23 cellular contexts compared by ENCODE assay signal in the genomic region with DNA sequence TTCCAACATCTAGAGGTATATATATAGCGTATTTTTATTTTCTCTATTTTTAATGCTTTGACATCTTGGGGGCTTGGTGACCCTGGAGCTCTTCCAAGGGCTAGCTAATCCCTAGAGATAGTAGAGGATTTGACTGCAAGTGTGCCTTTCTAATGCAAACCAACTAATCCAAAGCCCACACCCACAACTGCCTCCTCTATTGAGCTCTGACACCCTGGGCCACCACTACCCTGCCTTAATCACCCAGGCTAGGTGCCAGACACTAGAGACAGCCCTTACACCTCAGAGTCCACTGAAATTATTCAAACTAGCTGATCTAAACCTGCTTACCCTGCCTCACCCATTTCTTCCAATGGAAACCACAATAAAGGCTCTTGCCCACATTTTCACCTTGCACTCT.
DNase-seq lines count a peak whose midpoint lies in the region; ATAC-seq, FAIRE-seq and TF ChIP-seq lines count a peak whose summit lies in the region.
"Had no signal": no experiment of that assay in that cellular context is flagged by ENCODE, and none has a peak within 500 bp of the region (broad histone marks: within the 10 kb centered on the region; RNA-seq: fewer than 3 reads in every experiment).

No MANE protein-coding gene starts in this region.

- CTCF ChIA-PET in naive thymus-derived CD4-positive, alpha-beta T cell (lab: Charles Lee) = no interaction called here

- H3K9me3 Mint-ChIP-seq in astrocyte (ENCODE audit: unreplicated experiment) = peaks cover 3% of the 10 kb centered on the region
- H3K9me3 Mint-ChIP-seq in stimulated activated memory B cell treated with anti-CD40 and anti-IgM and Interleukin-4, amounts not matched to agents 10 μg/mL and 1 μg/mL and 100 μg/mL, for 72 hours = peaks cover 2% of the 10 kb centered on the region
- H3K9me3 Mint-ChIP-seq in naive thymus-derived CD4-positive, alpha-beta T cell = peaks cover 0 to 18% (median 5%) of the 10 kb centered on the region in 11 donors

- H3K4me3 ChIP-seq in astrocyte (ENCODE audit: insufficient read depth, low read depth, low read length) = no peak overlapping the region
- no peak overlapping the region for H3K4me3 ChIP-seq in naive thymus-derived CD4-positive, alpha-beta T cell (ENCODE audit: low read length)
- H3K4me3 ChIP-seq: A549, GM23338 had no signal

- H3K27ac Mint-ChIP-seq in astrocyte (ENCODE audit: unreplicated experiment) = no peak overlapping the region
- H3K27ac Mint-ChIP-seq in stimulated activated memory B cell treated with anti-CD40 and anti-IgM and Interleukin-4, amounts not matched to agents 10 μg/mL and 1 μg/mL and 100 μg/mL, for 72 hours = peak overlapping the region; percentile 32
- no peak overlapping the region for H3K27ac Mint-ChIP-seq in naive thymus-derived CD4-positive, alpha-beta T cell
- H3K27ac Mint-ChIP-seq: CD4-positive, alpha-beta T cell; GM23338; IgD-negative memory B cell had no signal

- H3K27me3 ChIP-seq in astrocyte (ENCODE audit: insufficient read depth, low read length) = no peaks in the 10 kb centered on the region
- H3K27me3 ChIP-seq in naive thymus-derived CD4-positive, alpha-beta T cell (ENCODE audit: control insufficient read depth in 2 of 2, insufficient read depth in 2 of 2, low read length in 2 of 2) = no peaks in the 10 kb centered on the region

- H4K20me1 ChIP-seq in astrocyte (ENCODE audit: insufficient read depth, low read length) = no peaks in the 10 kb centered on the region

- no peaks in the 10 kb centered on the region for H3K36me3 Mint-ChIP-seq in astrocyte (ENCODE audit: low read depth, unreplicated experiment)
- peaks cover 6% of the 10 kb centered on the region for H3K36me3 Mint-ChIP-seq in stimulated activated memory B cell treated with anti-CD40 and anti-IgM and Interleukin-4, amounts not matched to agents 10 μg/mL and 1 μg/mL and 100 μg/mL, for 72 hours
- H3K36me3 Mint-ChIP-seq in naive thymus-derived CD4-positive, alpha-beta T cell = peaks cover 0 to 13% (median 0%) of the 10 kb centered on the region in 5 donors

- DNase-seq in NCI-H524 (lab: John Stamatoyannopoulos, UW) (peak; percentile 42 to 48), NCI-H524 treated with DMSO at 0.1 percent for 48 hours (lab: John Stamatoyannopoulos, UW) (no peak), astrocyte (ENCODE audit: low read depth) (no peak), myocyte (ENCODE audit: low read depth) (peak; percentile 26), midbrain (lab: John Stamatoyannopoulos, UW) (no peak), amniotic stem cell (lab: John Stamatoyannopoulos, UW) (no peak)
- no peak for DNase-seq in naive thymus-derived CD4-positive, alpha-beta T cell
- DNase-seq: AML-193; Caco-2; CD4-positive, alpha-beta T cell; DMS153; DMS79; GDM1 had no signal

- no peak overlapping the region for H3K27ac ChIP-seq in astrocyte (ENCODE audit: low read depth, low read length)
- H3K27ac ChIP-seq in naive thymus-derived CD4-positive, alpha-beta T cell (ENCODE audit: low read depth, low read length) = no peak overlapping the region
- H3K27ac ChIP-seq: 22Rv1, C4-2B had no signal

- no peak for ATAC-seq in stimulated activated memory B cell treated with anti-CD40 and anti-IgM and Interleukin-4, amounts not matched to agents 10 μg/mL and 1 μg/mL and 100 μg/mL, for 72 hours
- ATAC-seq in naive thymus-derived CD4-positive, alpha-beta T cell = no peak
- ATAC-seq: A549, GM23338, HepG2 had no signal

- intact Hi-C loops in naive thymus-derived CD4-positive, alpha-beta T cell (cut with micrococcal nuclease) = loop anchor here in 1 of 2 donors (10.0 kb wide), 1 partner anchor 55 kb away; no protein-coding TSS in a partner anchor

- no peak for TF ChIP-seq CTCF in astrocyte (IDR thresholded peaks at IDR 0.05; ENCODE audit: insufficient read depth, low read depth, low read length)

- H2AFZ ChIP-seq in astrocyte (ENCODE audit: low read depth, low read length) = no peak overlapping the region
- H2AFZ ChIP-seq: GM23338 had no signal

- no peak for FAIRE-seq in astrocyte (lab: Jason Lieb, UNC)
- FAIRE-seq: A549, GM12892, GM18507, H54, HepG2 had no signal

- POLR2A ChIA-PET in naive thymus-derived CD4-positive, alpha-beta T cell (lab: Charles Lee) = no interaction called here

- no peaks in the 10 kb centered on the region for H3K36me3 ChIP-seq in astrocyte (ENCODE audit: insufficient read depth, low read length)
- no peaks in the 10 kb centered on the region for H3K36me3 ChIP-seq in naive thymus-derived CD4-positive, alpha-beta T cell (ENCODE audit: control insufficient read depth in 2 of 3, insufficient read depth in 3 of 3, low read length in 3 of 3)

- H3K4me2 ChIP-seq in astrocyte (ENCODE audit: low read length) = no peak overlapping the region
- H3K4me2 ChIP-seq: A549, GM23338 had no signal

- H3K79me2 ChIP-seq in astrocyte (ENCODE audit: insufficient read depth, low read length) = no peaks in the 10 kb centered on the region

- H3K9me3 ChIP-seq in astrocyte (ENCODE audit: insufficient read depth, low read depth, low read length) = no peaks in the 10 kb centered on the region
- H3K9me3 ChIP-seq in naive thymus-derived CD4-positive, alpha-beta T cell (ENCODE audit: control insufficient read depth in 2 of 3, low read length in 3 of 3) = no peaks in the 10 kb centered on the region
- H3K9me3 ChIP-seq: Caco-2 had no signal

- H3K4me1 ChIP-seq in astrocyte (ENCODE audit: insufficient read depth, low read length) = peaks cover 6% of the 10 kb centered on the region
- no peaks in the 10 kb centered on the region for H3K4me1 ChIP-seq in naive thymus-derived CD4-positive, alpha-beta T cell (ENCODE audit: control insufficient read depth in 2 of 2, insufficient read depth in 2 of 2, low read length in 2 of 2)
- H3K4me1 ChIP-seq: Caco-2 had no signal

- H3K9ac ChIP-seq in astrocyte (ENCODE audit: low read length) = no peak overlapping the region

- H3K4me1 Mint-ChIP-seq in astrocyte (ENCODE audit: low read depth, unreplicated experiment) = peaks cover 21% of the 10 kb centered on the region
- no peaks in the 10 kb centered on the region for H3K4me1 Mint-ChIP-seq in stimulated activated memory B cell treated with anti-CD40 and anti-IgM and Interleukin-4, amounts not matched to agents 10 μg/mL and 1 μg/mL and 100 μg/mL, for 72 hours
- H3K4me1 Mint-ChIP-seq in naive thymus-derived CD4-positive, alpha-beta T cell = peaks cover 0 to 4% (median 0%) of the 10 kb centered on the region in 7 donors

- H3K27me3 Mint-ChIP-seq in astrocyte (ENCODE audit: low read depth, unreplicated experiment) = no peaks in the 10 kb centered on the region
- no peaks in the 10 kb centered on the region for H3K27me3 Mint-ChIP-seq in stimulated activated memory B cell treated with anti-CD40 and anti-IgM and Interleukin-4, amounts not matched to agents 10 μg/mL and 1 μg/mL and 100 μg/mL, for 72 hours
- no peaks in the 10 kb centered on the region for H3K27me3 Mint-ChIP-seq in naive thymus-derived CD4-positive, alpha-beta T cell
- H3K27me3 Mint-ChIP-seq: CD4-positive, alpha-beta T cell had no signal

- H3K4me3 Mint-ChIP-seq in astrocyte (ENCODE audit: unreplicated experiment) = peak overlapping the region; percentile 28
- no peak overlapping the region for H3K4me3 Mint-ChIP-seq in stimulated activated memory B cell treated with anti-CD40 and anti-IgM and Interleukin-4, amounts not matched to agents 10 μg/mL and 1 μg/mL and 100 μg/mL, for 72 hours
- H3K4me3 Mint-ChIP-seq in naive thymus-derived CD4-positive, alpha-beta T cell = no peak overlapping the region
- H3K4me3 Mint-ChIP-seq: CD4-positive, alpha-beta T cell; GM23338; IgD-negative memory B cell had no signal

Comparison
In these comparisons a context has a peak if more than half of its experiments do, and no peak if none do; other contexts are left out.
1. DNase-seq: peak in NCI-H524 (2 of 2) and myocyte (single experiment); none in NCI-H524 treated with DMSO at 0.1 percent for 48 hours (single experiment), astrocyte (single experiment), naive thymus-derived CD4-positive, alpha-beta T cell (0 of 9), midbrain (single experiment) and amniotic stem cell (single experiment).